Comparison of ENCODE assay signal across 1 cellular context in the genomic region with DNA sequence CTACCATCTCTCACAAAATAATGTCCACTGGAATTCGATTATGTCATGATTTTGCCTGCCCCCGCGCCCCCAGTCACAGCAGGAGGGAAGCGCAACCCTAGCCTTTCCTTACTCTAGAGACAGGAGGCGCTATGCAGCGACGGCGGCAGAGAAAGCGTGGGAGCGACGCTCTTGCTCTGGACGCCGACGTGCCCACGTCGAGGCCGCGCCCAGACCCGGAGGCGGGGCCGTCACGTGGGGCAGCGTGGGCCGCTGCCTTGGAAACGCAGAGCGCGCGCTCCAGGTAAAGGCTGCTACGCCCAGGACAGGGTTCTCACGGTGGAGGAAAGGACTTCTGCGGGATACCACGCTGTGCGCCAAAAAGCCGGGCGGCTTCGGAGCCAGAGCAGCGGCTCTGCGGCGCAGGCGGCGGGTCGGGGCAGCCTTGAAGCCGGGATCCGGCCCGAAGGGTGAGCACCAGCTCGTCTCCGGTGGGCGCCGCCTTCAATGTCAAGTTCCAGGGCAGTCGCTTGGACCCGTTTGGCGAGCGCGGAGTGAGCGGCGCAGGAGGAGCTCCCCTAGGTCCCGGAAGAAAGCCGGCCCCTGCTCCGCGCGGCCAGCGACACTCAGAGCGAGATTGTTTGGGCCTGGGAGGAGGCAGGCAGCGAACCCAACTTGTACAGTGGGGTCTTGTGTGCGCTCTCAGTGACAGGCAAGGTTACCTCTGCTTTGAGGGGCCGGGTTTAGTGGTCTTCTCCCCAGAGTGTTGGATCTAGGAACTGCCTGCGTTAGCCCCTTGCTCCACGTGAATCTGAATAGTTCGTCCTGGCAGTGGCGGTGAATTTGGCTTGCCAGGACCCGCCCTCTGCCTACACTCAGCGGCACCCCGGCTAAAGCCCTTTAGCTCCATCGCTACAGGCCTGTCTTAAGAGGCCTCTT.
A peak's percentile ranks its signal among the peaks of the same experiment; 100 is the strongest.
TF ChIP-seq lines count a peak whose summit lies in the region.

No MANE protein-coding gene starts in this region.

TF ChIP-seq in H1, 55 proteins besides CTCF, POLR2A, EP300 and RAD21 (continued from another document):
- TF ChIP-seq HDAC2 (IDR thresholded peaks at IDR 0.05; ENCODE audit: borderline replicate concordance in 1 of 2, low read depth in 2 of 2, low read length in 2 of 2) (peak in 1 of 2 experiments; percentile 97; a peak in 3 of 4 replicates), RNF2 (IDR thresholded peaks at IDR 0.05; ENCODE audit: borderline replicate concordance, low read depth, low read length, missing control alignments, poor library complexity, severe bottlenecking) (no peak), BRCA1 (IDR thresholded peaks at IDR 0.05; ENCODE audit: low read depth, low read length) (no peak), SUZ12 (IDR thresholded peaks at IDR 0.05; ENCODE audit: low read length) (no peak), POLR2AphosphoS5 (IDR thresholded peaks at IDR 0.05; ENCODE audit: low read depth, low read length) (no peak), SRF (IDR thresholded peaks at IDR 0.05; ENCODE audit: low read depth, low read length) (no peak), SP4 (IDR thresholded peaks at IDR 0.05; ENCODE audit: low read length) (no peak), JUN (IDR thresholded peaks at IDR 0.05; ENCODE audit: low read depth, low read length) (0 out of 2 replicates have a peak, but pooled peaks have one; percentile 50), KDM5A (IDR thresholded peaks at IDR 0.05; ENCODE audit: low read length) (no peak), MAFK (IDR thresholded peaks at IDR 0.05; ENCODE audit: low read depth, low read length) (no peak; the same call in 1 of the 2 replicates), ZNF274 (IDR thresholded peaks at IDR 0.05; ENCODE audit: borderline replicate concordance, extremely low read depth, low read length) (no peak), CEBPB (IDR thresholded peaks at IDR 0.05; ENCODE audit: low read depth, low read length) (no peak), CREB1 (IDR thresholded peaks at IDR 0.05) (peak; percentile 87), CTBP2 (IDR thresholded peaks at IDR 0.05; ENCODE audit: borderline replicate concordance, insufficient read depth, insufficient read length, low read length) (no peak), NANOG (IDR thresholded peaks at IDR 0.05; ENCODE audit: insufficient read depth, low read depth, low read length, poor library complexity, severe bottlenecking) (no peak), GABPA (IDR thresholded peaks at IDR 0.05; ENCODE audit: borderline replicate concordance, insufficient read depth, low read length) (no peak), SAP30 (IDR thresholded peaks at IDR 0.05; ENCODE audit: insufficient read depth, insufficient replicate concordance, low read length) (peak; percentile 97), CHD2 (IDR thresholded peaks at IDR 0.05; ENCODE audit: low read length) (no peak), RBBP5 (IDR thresholded peaks at IDR 0.05; ENCODE audit: borderline replicate concordance, low read depth, low read length) (peak; percentile 53; the same call in 1 of the 2 replicates), TBP (IDR thresholded peaks at IDR 0.05; ENCODE audit: low read depth, low read length) (peak; percentile 48; the same call in 1 of the 2 replicates), ASH2L (IDR thresholded peaks at IDR 0.05; ENCODE audit: low read length) (peak; percentile 56), POU5F1 (IDR thresholded peaks at IDR 0.05; ENCODE audit: low read depth, low read length) (no peak), HDAC6 (IDR thresholded peaks at IDR 0.05; ENCODE audit: low read depth, low read length) (no peak), TEAD4 (IDR thresholded peaks at IDR 0.05; ENCODE audit: low read depth, low read length) (peak; percentile 47; the same call in 1 of the 2 replicates), FOSL1 (IDR thresholded peaks at IDR 0.05; ENCODE audit: insufficient read depth, low read depth, low read length) (no peak), SIX5 (IDR thresholded peaks at IDR 0.05; ENCODE audit: low read depth, low read length) (no peak), YY1 (IDR thresholded peaks at IDR 0.05; ENCODE audit: low read depth, low read length) (no peak), CBX8 (IDR thresholded peaks at IDR 0.05; ENCODE audit: borderline replicate concordance, low read depth, low read length) (no peak), TAF1 (IDR thresholded peaks at IDR 0.05; ENCODE audit: low read depth, low read length) (peak; percentile 55; the same call in 1 of the 2 replicates), KDM4A (IDR thresholded peaks at IDR 0.05; ENCODE audit: low read depth, low read length, severe bottlenecking) (peak; percentile 82), RXRA (IDR thresholded peaks at IDR 0.05; ENCODE audit: insufficient read depth, low read depth, low read length) (no peak), BACH1 (IDR thresholded peaks at IDR 0.05; ENCODE audit: low read length) (peak; percentile 55; the same call in 1 of the 2 replicates), TCF12 (IDR thresholded peaks at IDR 0.05; ENCODE audit: low read depth, low read length) (0 out of 2 replicates have a peak, but pooled peaks have one; percentile 12), SP2 (IDR thresholded peaks at IDR 0.05; ENCODE audit: low read length) (peak; percentile 8; the same call in 1 of the 2 replicates), GTF2F1 (IDR thresholded peaks at IDR 0.05; ENCODE audit: borderline replicate concordance, low read depth, low read length) (no peak), TAF7 (optimal IDR thresholded peaks at IDR 0.05; ENCODE audit: borderline replicate concordance, low read depth, low read length) (no peak)
- TF ChIP-seq, protein P1, sequence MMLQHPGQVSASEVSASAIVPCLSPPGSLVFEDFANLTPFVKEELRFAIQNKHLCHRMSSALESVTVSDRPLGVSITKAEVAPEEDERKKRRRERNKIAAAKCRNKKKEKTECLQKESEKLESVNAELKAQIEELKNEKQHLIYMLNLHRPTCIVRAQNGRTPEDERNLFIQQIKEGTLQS (IDR thresholded peaks at IDR 0.05; ENCODE audit: insufficient read depth, low read depth, low read length): peak; percentile 90
- TF ChIP-seq, protein P2, sequence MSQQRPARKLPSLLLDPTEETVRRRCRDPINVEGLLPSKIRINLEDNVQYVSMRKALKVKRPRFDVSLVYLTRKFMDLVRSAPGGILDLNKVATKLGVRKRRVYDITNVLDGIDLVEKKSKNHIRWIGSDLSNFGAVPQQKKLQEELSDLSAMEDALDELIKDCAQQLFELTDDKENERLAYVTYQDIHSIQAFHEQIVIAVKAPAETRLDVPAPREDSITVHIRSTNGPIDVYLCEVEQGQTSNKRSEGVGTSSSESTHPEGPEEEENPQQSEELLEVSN (IDR thresholded peaks at IDR 0.05): peak; percentile 59
- TF ChIP-seq, protein P3, sequence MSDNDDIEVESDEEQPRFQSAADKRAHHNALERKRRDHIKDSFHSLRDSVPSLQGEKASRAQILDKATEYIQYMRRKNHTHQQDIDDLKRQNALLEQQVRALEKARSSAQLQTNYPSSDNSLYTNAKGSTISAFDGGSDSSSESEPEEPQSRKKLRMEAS (IDR thresholded peaks at IDR 0.05): peak; percentile 79
- TF ChIP-seq, protein P4, sequence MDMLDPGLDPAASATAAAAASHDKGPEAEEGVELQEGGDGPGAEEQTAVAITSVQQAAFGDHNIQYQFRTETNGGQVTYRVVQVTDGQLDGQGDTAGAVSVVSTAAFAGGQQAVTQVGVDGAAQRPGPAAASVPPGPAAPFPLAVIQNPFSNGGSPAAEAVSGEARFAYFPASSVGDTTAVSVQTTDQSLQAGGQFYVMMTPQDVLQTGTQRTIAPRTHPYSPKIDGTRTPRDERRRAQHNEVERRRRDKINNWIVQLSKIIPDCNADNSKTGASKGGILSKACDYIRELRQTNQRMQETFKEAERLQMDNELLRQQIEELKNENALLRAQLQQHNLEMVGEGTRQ (IDR thresholded peaks at IDR 0.05; ENCODE audit: low read length): peak; percentile 97
- TF ChIP-seq, protein P5, sequence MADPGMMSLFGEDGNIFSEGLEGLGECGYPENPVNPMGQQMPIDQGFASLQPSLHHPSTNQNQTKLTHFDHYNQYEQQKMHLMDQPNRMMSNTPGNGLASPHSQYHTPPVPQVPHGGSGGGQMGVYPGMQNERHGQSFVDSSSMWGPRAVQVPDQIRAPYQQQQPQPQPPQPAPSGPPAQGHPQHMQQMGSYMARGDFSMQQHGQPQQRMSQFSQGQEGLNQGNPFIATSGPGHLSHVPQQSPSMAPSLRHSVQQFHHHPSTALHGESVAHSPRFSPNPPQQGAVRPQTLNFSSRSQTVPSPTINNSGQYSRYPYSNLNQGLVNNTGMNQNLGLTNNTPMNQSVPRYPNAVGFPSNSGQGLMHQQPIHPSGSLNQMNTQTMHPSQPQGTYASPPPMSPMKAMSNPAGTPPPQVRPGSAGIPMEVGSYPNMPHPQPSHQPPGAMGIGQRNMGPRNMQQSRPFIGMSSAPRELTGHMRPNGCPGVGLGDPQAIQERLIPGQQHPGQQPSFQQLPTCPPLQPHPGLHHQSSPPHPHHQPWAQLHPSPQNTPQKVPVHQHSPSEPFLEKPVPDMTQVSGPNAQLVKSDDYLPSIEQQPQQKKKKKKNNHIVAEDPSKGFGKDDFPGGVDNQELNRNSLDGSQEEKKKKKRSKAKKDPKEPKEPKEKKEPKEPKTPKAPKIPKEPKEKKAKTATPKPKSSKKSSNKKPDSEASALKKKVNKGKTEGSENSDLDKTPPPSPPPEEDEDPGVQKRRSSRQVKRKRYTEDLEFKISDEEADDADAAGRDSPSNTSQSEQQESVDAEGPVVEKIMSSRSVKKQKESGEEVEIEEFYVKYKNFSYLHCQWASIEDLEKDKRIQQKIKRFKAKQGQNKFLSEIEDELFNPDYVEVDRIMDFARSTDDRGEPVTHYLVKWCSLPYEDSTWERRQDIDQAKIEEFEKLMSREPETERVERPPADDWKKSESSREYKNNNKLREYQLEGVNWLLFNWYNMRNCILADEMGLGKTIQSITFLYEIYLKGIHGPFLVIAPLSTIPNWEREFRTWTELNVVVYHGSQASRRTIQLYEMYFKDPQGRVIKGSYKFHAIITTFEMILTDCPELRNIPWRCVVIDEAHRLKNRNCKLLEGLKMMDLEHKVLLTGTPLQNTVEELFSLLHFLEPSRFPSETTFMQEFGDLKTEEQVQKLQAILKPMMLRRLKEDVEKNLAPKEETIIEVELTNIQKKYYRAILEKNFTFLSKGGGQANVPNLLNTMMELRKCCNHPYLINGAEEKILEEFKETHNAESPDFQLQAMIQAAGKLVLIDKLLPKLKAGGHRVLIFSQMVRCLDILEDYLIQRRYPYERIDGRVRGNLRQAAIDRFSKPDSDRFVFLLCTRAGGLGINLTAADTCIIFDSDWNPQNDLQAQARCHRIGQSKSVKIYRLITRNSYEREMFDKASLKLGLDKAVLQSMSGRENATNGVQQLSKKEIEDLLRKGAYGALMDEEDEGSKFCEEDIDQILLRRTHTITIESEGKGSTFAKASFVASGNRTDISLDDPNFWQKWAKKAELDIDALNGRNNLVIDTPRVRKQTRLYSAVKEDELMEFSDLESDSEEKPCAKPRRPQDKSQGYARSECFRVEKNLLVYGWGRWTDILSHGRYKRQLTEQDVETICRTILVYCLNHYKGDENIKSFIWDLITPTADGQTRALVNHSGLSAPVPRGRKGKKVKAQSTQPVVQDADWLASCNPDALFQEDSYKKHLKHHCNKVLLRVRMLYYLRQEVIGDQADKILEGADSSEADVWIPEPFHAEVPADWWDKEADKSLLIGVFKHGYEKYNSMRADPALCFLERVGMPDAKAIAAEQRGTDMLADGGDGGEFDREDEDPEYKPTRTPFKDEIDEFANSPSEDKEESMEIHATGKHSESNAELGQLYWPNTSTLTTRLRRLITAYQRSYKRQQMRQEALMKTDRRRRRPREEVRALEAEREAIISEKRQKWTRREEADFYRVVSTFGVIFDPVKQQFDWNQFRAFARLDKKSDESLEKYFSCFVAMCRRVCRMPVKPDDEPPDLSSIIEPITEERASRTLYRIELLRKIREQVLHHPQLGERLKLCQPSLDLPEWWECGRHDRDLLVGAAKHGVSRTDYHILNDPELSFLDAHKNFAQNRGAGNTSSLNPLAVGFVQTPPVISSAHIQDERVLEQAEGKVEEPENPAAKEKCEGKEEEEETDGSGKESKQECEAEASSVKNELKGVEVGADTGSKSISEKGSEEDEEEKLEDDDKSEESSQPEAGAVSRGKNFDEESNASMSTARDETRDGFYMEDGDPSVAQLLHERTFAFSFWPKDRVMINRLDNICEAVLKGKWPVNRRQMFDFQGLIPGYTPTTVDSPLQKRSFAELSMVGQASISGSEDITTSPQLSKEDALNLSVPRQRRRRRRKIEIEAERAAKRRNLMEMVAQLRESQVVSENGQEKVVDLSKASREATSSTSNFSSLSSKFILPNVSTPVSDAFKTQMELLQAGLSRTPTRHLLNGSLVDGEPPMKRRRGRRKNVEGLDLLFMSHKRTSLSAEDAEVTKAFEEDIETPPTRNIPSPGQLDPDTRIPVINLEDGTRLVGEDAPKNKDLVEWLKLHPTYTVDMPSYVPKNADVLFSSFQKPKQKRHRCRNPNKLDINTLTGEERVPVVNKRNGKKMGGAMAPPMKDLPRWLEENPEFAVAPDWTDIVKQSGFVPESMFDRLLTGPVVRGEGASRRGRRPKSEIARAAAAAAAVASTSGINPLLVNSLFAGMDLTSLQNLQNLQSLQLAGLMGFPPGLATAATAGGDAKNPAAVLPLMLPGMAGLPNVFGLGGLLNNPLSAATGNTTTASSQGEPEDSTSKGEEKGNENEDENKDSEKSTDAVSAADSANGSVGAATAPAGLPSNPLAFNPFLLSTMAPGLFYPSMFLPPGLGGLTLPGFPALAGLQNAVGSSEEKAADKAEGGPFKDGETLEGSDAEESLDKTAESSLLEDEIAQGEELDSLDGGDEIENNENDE (IDR thresholded peaks at IDR 0.05; ENCODE audit: insufficient replicate concordance, low read length): no peak
